In the genomic region with DNA sequence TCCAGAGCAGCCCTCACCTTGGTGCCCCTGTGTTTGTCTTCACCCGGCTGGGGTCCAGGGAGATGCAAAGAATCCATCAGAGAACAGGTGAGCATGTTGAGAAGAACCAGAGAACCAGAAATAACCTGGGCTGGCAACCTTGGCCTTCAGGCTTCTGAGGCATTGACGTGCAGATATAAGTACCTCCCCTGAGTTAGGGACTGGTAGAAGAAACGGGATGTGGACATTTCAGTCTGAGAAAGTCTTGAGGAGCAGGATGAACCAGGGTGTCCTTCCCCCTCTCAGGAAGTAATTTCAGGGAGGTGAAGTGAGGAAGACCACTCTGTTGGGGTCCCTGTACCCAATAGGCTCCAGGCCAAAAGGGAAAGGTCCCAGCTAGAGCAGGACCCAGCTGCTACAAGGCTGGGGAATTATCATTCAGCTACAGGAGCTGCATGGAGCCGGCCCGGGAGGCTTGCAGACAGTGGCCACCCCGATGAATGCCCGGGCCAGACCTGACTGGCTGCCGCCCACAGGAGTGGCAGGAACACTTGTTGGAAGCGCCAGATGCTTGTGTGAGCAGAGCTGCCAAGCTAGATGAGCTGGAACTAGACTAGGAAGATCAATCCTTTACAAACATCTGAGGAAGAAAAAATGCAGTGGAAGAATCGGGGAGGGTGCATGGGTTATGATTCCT, we compare ENCODE assay signal across 3 cellular contexts.
TF ChIP-seq lines count a peak whose summit lies in the region.

No MANE protein-coding gene starts in this region.

TF ChIP-seq in HepG2, 621 proteins besides CTCF, POLR2A, EP300 and RAD21 (continues in another document):
- TF ChIP-seq, protein P1, sequence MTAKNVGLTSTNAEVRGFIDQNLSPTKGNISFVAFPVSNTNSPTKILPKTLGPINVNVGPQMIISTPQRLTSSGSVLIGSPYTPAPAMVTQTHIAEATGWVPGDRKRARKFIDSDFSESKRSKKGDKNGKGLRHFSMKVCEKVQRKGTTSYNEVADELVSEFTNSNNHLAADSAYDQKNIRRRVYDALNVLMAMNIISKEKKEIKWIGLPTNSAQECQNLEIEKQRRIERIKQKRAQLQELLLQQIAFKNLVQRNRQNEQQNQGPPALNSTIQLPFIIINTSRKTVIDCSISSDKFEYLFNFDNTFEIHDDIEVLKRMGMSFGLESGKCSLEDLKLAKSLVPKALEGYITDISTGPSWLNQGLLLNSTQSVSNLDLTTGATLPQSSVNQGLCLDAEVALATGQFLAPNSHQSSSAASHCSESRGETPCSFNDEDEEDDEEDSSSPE (CRISPR knock-in tag; IDR thresholded peaks at IDR 0.05): no peak
- TF ChIP-seq, protein P2, sequence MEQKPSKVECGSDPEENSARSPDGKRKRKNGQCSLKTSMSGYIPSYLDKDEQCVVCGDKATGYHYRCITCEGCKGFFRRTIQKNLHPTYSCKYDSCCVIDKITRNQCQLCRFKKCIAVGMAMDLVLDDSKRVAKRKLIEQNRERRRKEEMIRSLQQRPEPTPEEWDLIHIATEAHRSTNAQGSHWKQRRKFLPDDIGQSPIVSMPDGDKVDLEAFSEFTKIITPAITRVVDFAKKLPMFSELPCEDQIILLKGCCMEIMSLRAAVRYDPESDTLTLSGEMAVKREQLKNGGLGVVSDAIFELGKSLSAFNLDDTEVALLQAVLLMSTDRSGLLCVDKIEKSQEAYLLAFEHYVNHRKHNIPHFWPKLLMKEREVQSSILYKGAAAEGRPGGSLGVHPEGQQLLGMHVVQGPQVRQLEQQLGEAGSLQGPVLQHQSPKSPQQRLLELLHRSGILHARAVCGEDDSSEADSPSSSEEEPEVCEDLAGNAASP (CRISPR knock-in tag; IDR thresholded peaks at IDR 0.05; ENCODE audit: borderline replicate concordance): no peak
- TF ChIP-seq ZSCAN21 (CRISPR knock-in tag; IDR thresholded peaks at IDR 0.05; ENCODE audit: borderline replicate concordance) (0 out of 2 replicates have a peak, but pooled peaks have one; percentile 17), AGO2 (optimal IDR thresholded peaks at IDR 0.05; ENCODE audit: low read depth, low read length) (no peak), ETV6 (CRISPR knock-in tag; conservative IDR thresholded peaks at IDR 0.05) (no peak), MXD4 (CRISPR knock-in tag; IDR thresholded peaks at IDR 0.05) (no peak), ZFP82 (CRISPR knock-in tag; IDR thresholded peaks at IDR 0.05; ENCODE audit: borderline replicate concordance) (no peak), ZNF850 (CRISPR knock-in tag; conservative IDR thresholded peaks at IDR 0.05) (no peak), ZFP36L2 (CRISPR knock-in tag; IDR thresholded peaks at IDR 0.05) (no peak), ZNF563 (CRISPR knock-in tag; IDR thresholded peaks at IDR 0.05) (no peak), ZNF274 (CRISPR knock-in tag; IDR thresholded peaks at IDR 0.05) (0 out of 2 replicates have a peak, but pooled peaks have one; percentile 25), ZMYM3 (CRISPR knock-in tag; IDR thresholded peaks at IDR 0.05) (no peak), SRY (CRISPR knock-in tag; IDR thresholded peaks at IDR 0.05) (no peak), ZNF589 (CRISPR knock-in tag; conservative IDR thresholded peaks at IDR 0.05) (no peak)
- TF ChIP-seq, protein P3, sequence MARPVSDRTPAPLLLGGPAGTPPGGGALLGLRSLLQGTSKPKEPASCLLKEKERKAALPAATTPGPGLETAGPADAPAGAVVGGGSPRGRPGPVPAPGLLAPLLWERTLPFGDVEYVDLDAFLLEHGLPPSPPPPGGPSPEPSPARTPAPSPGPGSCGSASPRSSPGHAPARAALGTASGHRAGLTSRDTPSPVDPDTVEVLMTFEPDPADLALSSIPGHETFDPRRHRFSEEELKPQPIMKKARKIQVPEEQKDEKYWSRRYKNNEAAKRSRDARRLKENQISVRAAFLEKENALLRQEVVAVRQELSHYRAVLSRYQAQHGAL (CRISPR knock-in tag; IDR thresholded peaks at IDR 0.05; ENCODE audit: not compliant biosample characterization): no peak
- TF ChIP-seq, protein P4, sequence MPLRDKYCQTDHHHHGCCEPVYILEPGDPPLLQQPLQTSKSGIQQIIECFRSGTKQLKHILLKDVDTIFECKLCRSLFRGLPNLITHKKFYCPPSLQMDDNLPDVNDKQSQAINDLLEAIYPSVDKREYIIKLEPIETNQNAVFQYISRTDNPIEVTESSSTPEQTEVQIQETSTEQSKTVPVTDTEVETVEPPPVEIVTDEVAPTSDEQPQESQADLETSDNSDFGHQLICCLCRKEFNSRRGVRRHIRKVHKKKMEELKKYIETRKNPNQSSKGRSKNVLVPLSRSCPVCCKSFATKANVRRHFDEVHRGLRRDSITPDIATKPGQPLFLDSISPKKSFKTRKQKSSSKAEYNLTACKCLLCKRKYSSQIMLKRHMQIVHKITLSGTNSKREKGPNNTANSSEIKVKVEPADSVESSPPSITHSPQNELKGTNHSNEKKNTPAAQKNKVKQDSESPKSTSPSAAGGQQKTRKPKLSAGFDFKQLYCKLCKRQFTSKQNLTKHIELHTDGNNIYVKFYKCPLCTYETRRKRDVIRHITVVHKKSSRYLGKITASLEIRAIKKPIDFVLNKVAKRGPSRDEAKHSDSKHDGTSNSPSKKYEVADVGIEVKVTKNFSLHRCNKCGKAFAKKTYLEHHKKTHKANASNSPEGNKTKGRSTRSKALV (CRISPR knock-in tag; IDR thresholded peaks at IDR 0.05): no peak

TF ChIP-seq in WTC11, 78 proteins besides CTCF, POLR2A, EP300 and RAD21 (continues in another document):
- TF ChIP-seq HMGA2 (CRISPR knock-in tag; IDR thresholded peaks at IDR 0.05) (no peak), JAZF1 (CRISPR knock-in tag; IDR thresholded peaks at IDR 0.05) (no peak), MYBL2 (CRISPR knock-in tag; IDR thresholded peaks at IDR 0.05) (no peak), ZBTB21 (CRISPR knock-in tag; IDR thresholded peaks at IDR 0.05; ENCODE audit: borderline replicate concordance) (no peak)
- TF ChIP-seq, protein P5, sequence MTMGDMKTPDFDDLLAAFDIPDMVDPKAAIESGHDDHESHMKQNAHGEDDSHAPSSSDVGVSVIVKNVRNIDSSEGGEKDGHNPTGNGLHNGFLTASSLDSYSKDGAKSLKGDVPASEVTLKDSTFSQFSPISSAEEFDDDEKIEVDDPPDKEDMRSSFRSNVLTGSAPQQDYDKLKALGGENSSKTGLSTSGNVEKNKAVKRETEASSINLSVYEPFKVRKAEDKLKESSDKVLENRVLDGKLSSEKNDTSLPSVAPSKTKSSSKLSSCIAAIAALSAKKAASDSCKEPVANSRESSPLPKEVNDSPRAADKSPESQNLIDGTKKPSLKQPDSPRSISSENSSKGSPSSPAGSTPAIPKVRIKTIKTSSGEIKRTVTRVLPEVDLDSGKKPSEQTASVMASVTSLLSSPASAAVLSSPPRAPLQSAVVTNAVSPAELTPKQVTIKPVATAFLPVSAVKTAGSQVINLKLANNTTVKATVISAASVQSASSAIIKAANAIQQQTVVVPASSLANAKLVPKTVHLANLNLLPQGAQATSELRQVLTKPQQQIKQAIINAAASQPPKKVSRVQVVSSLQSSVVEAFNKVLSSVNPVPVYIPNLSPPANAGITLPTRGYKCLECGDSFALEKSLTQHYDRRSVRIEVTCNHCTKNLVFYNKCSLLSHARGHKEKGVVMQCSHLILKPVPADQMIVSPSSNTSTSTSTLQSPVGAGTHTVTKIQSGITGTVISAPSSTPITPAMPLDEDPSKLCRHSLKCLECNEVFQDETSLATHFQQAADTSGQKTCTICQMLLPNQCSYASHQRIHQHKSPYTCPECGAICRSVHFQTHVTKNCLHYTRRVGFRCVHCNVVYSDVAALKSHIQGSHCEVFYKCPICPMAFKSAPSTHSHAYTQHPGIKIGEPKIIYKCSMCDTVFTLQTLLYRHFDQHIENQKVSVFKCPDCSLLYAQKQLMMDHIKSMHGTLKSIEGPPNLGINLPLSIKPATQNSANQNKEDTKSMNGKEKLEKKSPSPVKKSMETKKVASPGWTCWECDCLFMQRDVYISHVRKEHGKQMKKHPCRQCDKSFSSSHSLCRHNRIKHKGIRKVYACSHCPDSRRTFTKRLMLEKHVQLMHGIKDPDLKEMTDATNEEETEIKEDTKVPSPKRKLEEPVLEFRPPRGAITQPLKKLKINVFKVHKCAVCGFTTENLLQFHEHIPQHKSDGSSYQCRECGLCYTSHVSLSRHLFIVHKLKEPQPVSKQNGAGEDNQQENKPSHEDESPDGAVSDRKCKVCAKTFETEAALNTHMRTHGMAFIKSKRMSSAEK (CRISPR knock-in tag; IDR thresholded peaks at IDR 0.05; ENCODE audit: borderline replicate concordance): no peak
- TF ChIP-seq, protein P6, sequence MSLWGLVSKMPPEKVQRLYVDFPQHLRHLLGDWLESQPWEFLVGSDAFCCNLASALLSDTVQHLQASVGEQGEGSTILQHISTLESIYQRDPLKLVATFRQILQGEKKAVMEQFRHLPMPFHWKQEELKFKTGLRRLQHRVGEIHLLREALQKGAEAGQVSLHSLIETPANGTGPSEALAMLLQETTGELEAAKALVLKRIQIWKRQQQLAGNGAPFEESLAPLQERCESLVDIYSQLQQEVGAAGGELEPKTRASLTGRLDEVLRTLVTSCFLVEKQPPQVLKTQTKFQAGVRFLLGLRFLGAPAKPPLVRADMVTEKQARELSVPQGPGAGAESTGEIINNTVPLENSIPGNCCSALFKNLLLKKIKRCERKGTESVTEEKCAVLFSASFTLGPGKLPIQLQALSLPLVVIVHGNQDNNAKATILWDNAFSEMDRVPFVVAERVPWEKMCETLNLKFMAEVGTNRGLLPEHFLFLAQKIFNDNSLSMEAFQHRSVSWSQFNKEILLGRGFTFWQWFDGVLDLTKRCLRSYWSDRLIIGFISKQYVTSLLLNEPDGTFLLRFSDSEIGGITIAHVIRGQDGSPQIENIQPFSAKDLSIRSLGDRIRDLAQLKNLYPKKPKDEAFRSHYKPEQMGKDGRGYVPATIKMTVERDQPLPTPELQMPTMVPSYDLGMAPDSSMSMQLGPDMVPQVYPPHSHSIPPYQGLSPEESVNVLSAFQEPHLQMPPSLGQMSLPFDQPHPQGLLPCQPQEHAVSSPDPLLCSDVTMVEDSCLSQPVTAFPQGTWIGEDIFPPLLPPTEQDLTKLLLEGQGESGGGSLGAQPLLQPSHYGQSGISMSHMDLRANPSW (CRISPR knock-in tag; conservative IDR thresholded peaks at IDR 0.05; ENCODE audit: low read depth): no peak
- TF ChIP-seq, protein P7, sequence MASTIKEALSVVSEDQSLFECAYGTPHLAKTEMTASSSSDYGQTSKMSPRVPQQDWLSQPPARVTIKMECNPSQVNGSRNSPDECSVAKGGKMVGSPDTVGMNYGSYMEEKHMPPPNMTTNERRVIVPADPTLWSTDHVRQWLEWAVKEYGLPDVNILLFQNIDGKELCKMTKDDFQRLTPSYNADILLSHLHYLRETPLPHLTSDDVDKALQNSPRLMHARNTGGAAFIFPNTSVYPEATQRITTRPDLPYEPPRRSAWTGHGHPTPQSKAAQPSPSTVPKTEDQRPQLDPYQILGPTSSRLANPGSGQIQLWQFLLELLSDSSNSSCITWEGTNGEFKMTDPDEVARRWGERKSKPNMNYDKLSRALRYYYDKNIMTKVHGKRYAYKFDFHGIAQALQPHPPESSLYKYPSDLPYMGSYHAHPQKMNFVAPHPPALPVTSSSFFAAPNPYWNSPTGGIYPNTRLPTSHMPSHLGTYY (CRISPR knock-in tag; IDR thresholded peaks at IDR 0.05): no peak

TF ChIP-seq in GM12891, 5 proteins besides CTCF, POLR2A, EP300 and RAD21:
- no peak for TF ChIP-seq SPI1 (IDR thresholded peaks at IDR 0.05; ENCODE audit: low read depth, low read length)
- TF ChIP-seq PAX5 (IDR thresholded peaks at IDR 0.05; ENCODE audit: insufficient read depth, low read length, severe bottlenecking): no peak
